8 cellular contexts compared by ENCODE assay signal in genomic region chr5:134140530-134141201, GRCh38. TPM values are rescaled to one million over a fixed set of nuclear protein-coding genes. Genes with fewer than 3 reads are reported as not detected.
DNase-seq lines count a peak whose midpoint lies in the region; ATAC-seq and TF ChIP-seq lines count a peak whose summit lies in the region.

No MANE protein-coding gene starts in this region.

- intact Hi-C loops in Right ventricle myocardium inferior (cut with DNase I) (loop anchor here (1.0 to 2.0 kb wide), 2 partner anchors 38 to 102 kb away; no protein-coding TSS in a partner anchor), posterior vena cava (cut with DNase I) (loop anchor here (2.0 to 5.0 kb wide), 2 partner anchors 98 to 100 kb away; no protein-coding TSS in a partner anchor)

- peak overlapping the region; percentile 7 for H3K27ac ChIP-seq in RWPE2 (ENCODE audit: poor library complexity, severe bottlenecking)

- H3K4me3 ChIP-seq in RWPE2 (ENCODE audit: severe bottlenecking), result no peak overlapping the region

- ATAC-seq in GM18498 (IDR thresholded peaks at IDR 0.05; ENCODE audit: unreplicated experiment), result peak; percentile 49
- peak; percentile 80 for ATAC-seq in RWPE2 (ENCODE audit: low read depth)
- ATAC-seq in activated naive CD4-positive, alpha-beta T cell treated with anti-CD3 and anti-CD28 coated beads, Interleukin-2, amount 50 U/mL, for 72 hours, result peak in 1 of 2 donors; percentile 12
- ATAC-seq in Right ventricle myocardium inferior, result peak; percentile 66

- H3K4me1 Mint-ChIP-seq in IgD-negative memory B cell, result peaks cover 7 to 34% (median 20%) of the 10 kb centered on the region in 3 donors

- no peaks in the 10 kb centered on the region for H3K36me3 Mint-ChIP-seq in IgD-negative memory B cell
- H3K36me3 Mint-ChIP-seq in activated naive CD4-positive, alpha-beta T cell treated with anti-CD3 and anti-CD28 coated beads, Interleukin-2, amount 50 U/mL, for 72 hours, result peaks cover 16 to 54% of the 10 kb centered on the region in 2 donors

- peaks cover 14% of the 10 kb centered on the region for H3K4me1 ChIP-seq in RWPE2 (ENCODE audit: insufficient read depth, poor library complexity, severe bottlenecking)

- H3K27ac Mint-ChIP-seq in IgD-negative memory B cell, result peak overlapping the region; percentile 71 to 95 (median 82)
- peak overlapping the region; percentile 43 to 74 for H3K27ac Mint-ChIP-seq in activated naive CD4-positive, alpha-beta T cell treated with anti-CD3 and anti-CD28 coated beads, Interleukin-2, amount 50 U/mL, for 72 hours

- no peaks in the 10 kb centered on the region for H3K9me3 Mint-ChIP-seq in IgD-negative memory B cell
- no peaks in the 10 kb centered on the region for H3K9me3 Mint-ChIP-seq in activated naive CD4-positive, alpha-beta T cell treated with anti-CD3 and anti-CD28 coated beads, Interleukin-2, amount 50 U/mL, for 72 hours

- peaks cover 39% of the 10 kb centered on the region for H3K36me3 ChIP-seq in RWPE2 (ENCODE audit: low read depth)

- peak; percentile 67 for DNase-seq in AG08396 (ENCODE audit: low spot score)
- peak; percentile 88 for DNase-seq in RWPE2 (ENCODE audit: low spot score)
- peak; percentile 61 to 68 for DNase-seq in activated naive CD4-positive, alpha-beta T cell treated with anti-CD3 and anti-CD28 coated beads, Interleukin-2, amount 50 U/mL, for 72 hours (ENCODE audit: low spot score in 2 of 2)
- no peak for DNase-seq in Right ventricle myocardium inferior (ENCODE audit: missing footprints)
- DNase-seq in posterior vena cava (ENCODE audit: low spot score), result peak; percentile 85
- DNase-seq in middle frontal gyrus (ENCODE audit: extremely low spot score, low spot score), result no peak

- H3K9me3 ChIP-seq in RWPE2 (ENCODE audit: severe bottlenecking), result no peaks in the 10 kb centered on the region

- no peaks in the 10 kb centered on the region for H3K27me3 ChIP-seq in RWPE2 (ENCODE audit: insufficient read depth, poor library complexity, severe bottlenecking)

- no peaks in the 10 kb centered on the region for H3K27me3 Mint-ChIP-seq in IgD-negative memory B cell

- peak overlapping the region in 1 of 4 donors; percentile 5 for H3K4me3 Mint-ChIP-seq in IgD-negative memory B cell

- peak; percentile 94 for TF ChIP-seq CTCF in RWPE2 (IDR thresholded peaks at IDR 0.05; ENCODE audit: poor library complexity, severe bottlenecking)

RNA-seq across cellular contexts. Expression of gene TCF7, which starts 26.2 kb away (rescaled TPM):
- 41.7 TPM for polyA plus RNA-seq in IgD-negative memory B cell
- 100 to 1,000 TPM in 1 of 2 donors, 10 to 100 TPM in 1; 93.5 to 229 TPM for total RNA-seq in activated naive CD4-positive, alpha-beta T cell treated with anti-CD3 and anti-CD28 coated beads, Interleukin-2, amount 50 U/mL, for 72 hours
- 2.8 TPM for total RNA-seq in Right ventricle myocardium inferior
- total RNA-seq in posterior vena cava, result 1 to 10 TPM; 1.0 to 1.6 TPM

RNA-seq across cellular contexts. Expression of gene SKP1, which starts 36.1 kb away (rescaled TPM):
- polyA plus RNA-seq in IgD-negative memory B cell, result 875 TPM
- 100 to 1,000 TPM; 156 to 291 TPM for total RNA-seq in activated naive CD4-positive, alpha-beta T cell treated with anti-CD3 and anti-CD28 coated beads, Interleukin-2, amount 50 U/mL, for 72 hours
- total RNA-seq in Right ventricle myocardium inferior, result 458 TPM
- total RNA-seq in posterior vena cava, result 100 to 1,000 TPM; 321 to 334 TPM

Comparison
In these comparisons a context has a peak if more than half of its experiments do, and no peak if none do; other contexts are left out.
1. DNase-seq: peak in AG08396 (single experiment), RWPE2 (single experiment), activated naive CD4-positive, alpha-beta T cell treated with anti-CD3 and anti-CD28 coated beads, Interleukin-2, amount 50 U/mL, for 72 hours (2 of 2) and posterior vena cava (single experiment); none in Right ventricle myocardium inferior (single experiment) and middle frontal gyrus (single experiment).
2. RNA of gene TCF7, which starts 26.2 kb away (total RNA-seq): 93.5 to 229 TPM in activated naive CD4-positive, alpha-beta T cell treated with anti-CD3 and anti-CD28 coated beads, Interleukin-2, amount 50 U/mL, for 72 hours; 2.8 TPM in Right ventricle myocardium inferior (single experiment) and 1.0 to 1.6 TPM in posterior vena cava; every median in the first group is over 10 times any median in the second.